Comparison of ENCODE assay signal across 1 cellular context in genomic region chr1:28395181-28395580, GRCh38.
TF ChIP-seq lines count a peak whose summit lies in the region.

No MANE protein-coding gene starts in this region.

TF ChIP-seq in K562, 482 proteins besides CTCF, POLR2A, EP300 and RAD21 (continued from another document):
- TF ChIP-seq PHF8 (IDR thresholded peaks at IDR 0.05; ENCODE audit: borderline replicate concordance, low read length) = no peak
- TF ChIP-seq MIER1 (IDR thresholded peaks at IDR 0.05; ENCODE audit: low read depth) = no peak
- no peak for TF ChIP-seq BCL6 (CRISPR knock-in tag; IDR thresholded peaks at IDR 0.05)
